1 cellular context compared by ENCODE assay signal in the genomic region with DNA sequence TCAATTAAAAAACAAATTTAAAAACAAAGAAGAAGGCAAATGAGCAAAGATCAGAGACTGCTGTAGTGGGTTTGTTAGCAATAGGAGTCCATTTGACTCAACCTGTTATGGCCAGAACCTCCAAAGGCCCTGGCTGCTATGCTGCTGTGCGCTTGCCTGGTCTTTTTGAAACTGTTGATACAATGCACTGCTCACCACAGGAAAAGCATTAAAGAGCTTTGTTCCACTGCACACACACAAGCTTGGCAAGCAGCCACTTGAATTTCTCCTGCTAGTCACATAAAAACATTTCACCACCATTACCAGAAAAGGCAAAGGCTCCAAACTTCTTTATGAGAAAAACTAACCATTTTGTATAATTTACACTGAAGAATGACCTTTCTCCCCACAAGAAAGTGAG.
A peak's percentile ranks its signal among the peaks of the same experiment; 100 is the strongest.
TF ChIP-seq lines count a peak whose summit lies in the region.

No MANE protein-coding gene starts in this region.

TF ChIP-seq in GM12878, 131 proteins besides CTCF, POLR2A, EP300 and RAD21 (continued from another document):
- TF ChIP-seq, protein P1, sequence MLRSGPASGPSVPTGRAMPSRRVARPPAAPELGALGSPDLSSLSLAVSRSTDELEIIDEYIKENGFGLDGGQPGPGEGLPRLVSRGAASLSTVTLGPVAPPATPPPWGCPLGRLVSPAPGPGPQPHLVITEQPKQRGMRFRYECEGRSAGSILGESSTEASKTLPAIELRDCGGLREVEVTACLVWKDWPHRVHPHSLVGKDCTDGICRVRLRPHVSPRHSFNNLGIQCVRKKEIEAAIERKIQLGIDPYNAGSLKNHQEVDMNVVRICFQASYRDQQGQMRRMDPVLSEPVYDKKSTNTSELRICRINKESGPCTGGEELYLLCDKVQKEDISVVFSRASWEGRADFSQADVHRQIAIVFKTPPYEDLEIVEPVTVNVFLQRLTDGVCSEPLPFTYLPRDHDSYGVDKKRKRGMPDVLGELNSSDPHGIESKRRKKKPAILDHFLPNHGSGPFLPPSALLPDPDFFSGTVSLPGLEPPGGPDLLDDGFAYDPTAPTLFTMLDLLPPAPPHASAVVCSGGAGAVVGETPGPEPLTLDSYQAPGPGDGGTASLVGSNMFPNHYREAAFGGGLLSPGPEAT (IDR thresholded peaks at IDR 0.05; ENCODE audit: low read depth), result 0 out of 2 replicates have a peak, but pooled peaks have one; percentile 25
- no peak for TF ChIP-seq LARP7 (IDR thresholded peaks at IDR 0.05)
- no peak for TF ChIP-seq TARDBP (IDR thresholded peaks at IDR 0.05; ENCODE audit: borderline replicate concordance)
- no peak for TF ChIP-seq SPI1 (IDR thresholded peaks at IDR 0.05; ENCODE audit: borderline replicate concordance, insufficient read depth, low read depth, low read length)
- TF ChIP-seq RUNX3 (IDR thresholded peaks at IDR 0.05; ENCODE audit: low read length), result peak; percentile 16; the same call in 1 of the 2 replicates
- TF ChIP-seq YY1 (IDR thresholded peaks at IDR 0.05; ENCODE audit: low read depth, low read length), result no peak
